In the genomic region with DNA sequence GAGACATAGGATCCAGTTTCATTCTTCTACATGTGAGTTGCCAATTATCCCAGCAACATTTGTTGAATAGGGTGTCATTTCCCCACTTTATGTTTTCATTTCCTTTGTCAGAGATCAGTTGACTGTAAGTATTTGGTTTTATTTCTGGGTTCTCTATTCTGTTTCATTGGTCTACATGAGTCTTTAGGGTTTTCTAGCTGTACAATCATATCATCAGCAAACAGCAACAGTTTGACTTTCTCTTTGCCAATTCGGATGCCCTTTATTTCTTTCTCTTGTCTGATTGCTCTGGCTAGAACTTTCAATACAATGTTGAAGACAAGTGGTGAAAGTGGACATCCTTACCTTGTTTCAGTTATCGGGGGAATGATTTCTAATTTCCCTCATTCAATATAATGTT, we compare ENCODE assay signal across 18 cellular contexts.
"Had no signal": no experiment of that assay in that cellular context is flagged by ENCODE, and none has a peak within 500 bp of the region (broad histone marks: within the 10 kb centered on the region; RNA-seq: fewer than 3 reads in every experiment).

No MANE protein-coding gene starts in this region.

- H3K36me3 Mint-ChIP-seq: stimulated activated effector memory CD8-positive, alpha-beta T cell treated with anti-CD3 and anti-CD28 coated beads, Interleukin-12 subunit alpha, Interleukin-12 subunit beta, amount 100 ng/mL, for 72 hours had no signal

- ATAC-seq: left lobe of liver; right cardiac atrium; stimulated activated effector memory CD8-positive, alpha-beta T cell treated with anti-CD3 and anti-CD28 coated beads, Interleukin-12 subunit alpha, Interleukin-12 subunit beta, amount 100 ng/mL, for 72 hours had no signal

- H3K9me3 Mint-ChIP-seq: stimulated activated effector memory CD8-positive, alpha-beta T cell treated with anti-CD3 and anti-CD28 coated beads, Interleukin-12 subunit alpha, Interleukin-12 subunit beta, amount 100 ng/mL, for 72 hours had no signal

- H3K4me3 Mint-ChIP-seq: nephron progenitor cell; stimulated activated effector memory CD8-positive, alpha-beta T cell treated with anti-CD3 and anti-CD28 coated beads, Interleukin-12 subunit alpha, Interleukin-12 subunit beta, amount 100 ng/mL, for 72 hours had no signal

- DNase-seq: dermis blood vessel endothelial cell; effector memory CD4-positive, alpha-beta T cell; erythroblast; esophagus squamous epithelium; kidney; mesendoderm; midbrain; nephron progenitor cell; nucleus accumbens; psoas muscle; right cardiac atrium; stimulated activated CD4-positive, alpha-beta T cell treated with anti-CD3 and anti-CD28 coated beads, Interleukin-2, amount 100 ng/mL, for 24 hours; stimulated activated CD4-positive, alpha-beta T cell treated with anti-CD3 and anti-CD28 coated beads, Interleukin-4, amount 100 ng/mL, for 24 hours; stimulated activated naive CD4-positive, alpha-beta T cell treated with Interleukin-2 at 50 U/mL for 16 hours; stomach; trophoblast cell had no signal

- H3K4me1 Mint-ChIP-seq: nephron progenitor cell; stimulated activated effector memory CD8-positive, alpha-beta T cell treated with anti-CD3 and anti-CD28 coated beads, Interleukin-12 subunit alpha, Interleukin-12 subunit beta, amount 100 ng/mL, for 72 hours had no signal

- H3K27ac Mint-ChIP-seq: nephron progenitor cell; stimulated activated effector memory CD8-positive, alpha-beta T cell treated with anti-CD3 and anti-CD28 coated beads, Interleukin-12 subunit alpha, Interleukin-12 subunit beta, amount 100 ng/mL, for 72 hours had no signal
